Comparison of ENCODE assay signal across 1 cellular context in genomic region chr10:28983799-28984198, GRCh38.
A peak's percentile ranks its signal among the peaks of the same experiment; 100 is the strongest.
TF ChIP-seq lines count a peak whose summit lies in the region.

No MANE protein-coding gene starts in this region.

TF ChIP-seq in K562, 482 proteins besides CTCF, POLR2A, EP300 and RAD21 (continued from another document):
- no peak for TF ChIP-seq ZBTB11 (CRISPR knock-in tag; IDR thresholded peaks at IDR 0.05)
- 0 out of 2 replicates have a peak, but pooled peaks have one; percentile 20 for TF ChIP-seq CEBPB (tag; IDR thresholded peaks at IDR 0.05)
- no peak for TF ChIP-seq HINFP (tag; conservative IDR thresholded peaks at IDR 0.05; ENCODE audit: low read depth)
- no peak for TF ChIP-seq CEBPG (CRISPR knock-in tag; IDR thresholded peaks at IDR 0.05)
- TF ChIP-seq CEBPG (tag; conservative IDR thresholded peaks at IDR 0.05 in 1 of 2, IDR thresholded peaks at IDR 0.05 in 1 of 2), result peak; percentile 58 to 60; a peak in 2 of 4 replicates
- no peak for TF ChIP-seq PRMT5 (CRISPR knock-in tag; IDR thresholded peaks at IDR 0.05)
- no peak for TF ChIP-seq ZNF668 (CRISPR knock-in tag; IDR thresholded peaks at IDR 0.05)
- no peak for TF ChIP-seq ZNF398 (CRISPR knock-in tag; IDR thresholded peaks at IDR 0.05)
